In the genomic region with DNA sequence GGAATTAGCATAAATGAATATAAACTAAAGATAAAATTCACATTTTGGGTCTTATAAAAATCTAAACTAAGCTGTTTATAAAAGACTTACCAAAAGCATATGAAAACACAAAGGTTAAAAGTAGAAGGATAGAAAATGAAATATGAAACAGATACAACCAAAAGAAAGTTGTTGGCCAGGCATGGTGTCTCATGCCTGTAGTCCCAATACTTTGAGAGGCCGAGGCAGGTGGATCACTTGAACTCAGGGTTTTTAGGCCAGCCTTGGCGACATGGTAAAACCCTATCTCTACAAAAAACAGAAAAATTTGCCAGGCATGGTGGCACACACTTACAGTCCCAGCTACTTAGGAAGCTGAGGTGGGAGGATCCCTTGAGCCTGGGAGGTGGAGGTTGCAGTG, we compare ENCODE assay signal across 35 cellular contexts.
"Had no signal": no experiment of that assay in that cellular context is flagged by ENCODE, and none has a peak within 500 bp of the region (broad histone marks: within the 10 kb centered on the region; RNA-seq: fewer than 3 reads in every experiment).

No MANE protein-coding gene starts in this region.

- H3K4me2 ChIP-seq: KMS-11 had no signal

- H3K36me3 ChIP-seq: MG63 had no signal

- H3K27me3 ChIP-seq: MG63 had no signal

- H3K27ac ChIP-seq: KMS-11 had no signal

- DNase-seq: Karpas-422, Kasumi-1, KG1, MG63, MV-4-11, NCI-H1048, NCI-H1092, NCI-H1092 treated with DMSO at 0.1 percent for 48 hours, NCI-H1105, NCI-H1105 treated with DMSO at 0.1 percent for 48 hours, NCI-H1417, NCI-H1417 treated with DMSO at 0.1 percent for 48 hours, NCI-H1436, NCI-H1436 treated with DMSO at 0.1 percent for 48 hours, NCI-H146, NCI-H1694, NCI-H1694 treated with DMSO at 0.1 percent for 48 hours, NCI-H187, NCI-H187 treated with DMSO at 0.1 percent for 48 hours, NCI-H1930, NCI-H2029, NCI-H2029 treated with DMSO at 0.1 percent for 48 hours, NCI-H2081, NCI-H2081 treated with DMSO at 0.1 percent for 48 hours, NCI-H2107, NCI-H2171, NCI-H2171 treated with DMSO at 0.1 percent for 48 hours, NCI-H2227 treated with DMSO at 0.1 percent for 48 hours, NCI-H226, NCI-H345, NCI-H446, NCI-H446 treated with DMSO at 0.1 percent for 48 hours, NCI-H510A, NCI-H510A treated with DMSO at 0.1 percent for 48 hours had no signal

- H3K9ac ChIP-seq: KMS-11 had no signal

- H3K4me3 ChIP-seq: MG63 had no signal
